Comparison of ENCODE assay signal across 20 cellular contexts in the genomic region with DNA sequence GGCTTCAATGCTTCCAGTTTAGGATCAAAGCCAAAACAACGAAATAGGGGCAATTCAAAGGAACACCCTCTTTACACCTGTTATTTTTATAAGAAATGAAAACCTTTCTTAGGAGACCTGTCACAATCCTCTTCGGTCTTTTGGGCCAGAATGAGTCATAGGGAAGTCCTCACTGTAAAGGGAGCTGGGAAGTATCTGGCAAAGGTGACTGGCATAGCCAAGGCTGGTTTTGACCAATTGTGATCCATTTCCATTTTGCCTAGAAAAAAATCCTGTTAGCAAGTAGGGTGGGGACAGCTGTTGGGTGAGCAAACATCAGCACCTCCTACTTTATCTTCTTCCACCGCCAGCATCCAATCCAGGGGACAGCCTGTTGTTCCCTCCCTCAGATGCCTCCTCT.
DNase-seq lines count a peak whose midpoint lies in the region; ATAC-seq, FAIRE-seq and TF ChIP-seq lines count a peak whose summit lies in the region.
"Had no signal": no experiment of that assay in that cellular context is flagged by ENCODE, and none has a peak within 500 bp of the region (broad histone marks: within the 10 kb centered on the region; RNA-seq: fewer than 3 reads in every experiment).

No MANE protein-coding gene starts in this region.

- BruUV-seq in MCF 10A (replicated peaks; lab: Mats Ljungman, UMichigan) = no TSS peak

- POLR2A ChIA-PET in MCF 10A (lab: Yijun Ruan, JAX) = interaction anchor here (0.8 to 2.2 kb wide), 16 partner anchors 9 to 342 kb away, joined by 3 to 20 read pairs (median 5); no protein-coding TSS in a partner anchor

- CTCF ChIA-PET in MCF 10A (lab: Yijun Ruan, JAX) = interaction anchor here (0.7 to 3.9 kb wide), 4 partner anchors 58 to 492 kb away, joined by 3 to 14 read pairs (median 4); no protein-coding TSS in a partner anchor

- no peaks in the 10 kb centered on the region for H3K27me3 ChIP-seq in WERI-Rb-1 (ENCODE audit: insufficient read depth, low read depth, severe bottlenecking)

- no peak for TF ChIP-seq CTCF in MCF 10A (IDR thresholded peaks at IDR 0.05; ENCODE audit: unreplicated experiment)
- no peak for TF ChIP-seq CTCF in fibroblast of the aortic adventitia (IDR thresholded peaks at IDR 0.05; ENCODE audit: insufficient read depth, low read length)
- TF ChIP-seq CTCF in WERI-Rb-1 (IDR thresholded peaks at IDR 0.05; ENCODE audit: low read depth, low read length) = no peak

- H3K36me3 Mint-ChIP-seq in MCF 10A (ENCODE audit: insufficient read depth, unreplicated experiment) = peaks cover 6% of the 10 kb centered on the region
- H3K36me3 Mint-ChIP-seq: CD14-positive monocyte had no signal

- no peaks in the 10 kb centered on the region for H3K27me3 Mint-ChIP-seq in MCF 10A (ENCODE audit: insufficient read depth, unreplicated experiment)

- no peaks in the 10 kb centered on the region for H3K9me3 Mint-ChIP-seq in MCF 10A (ENCODE audit: unreplicated experiment)

- H3K9me3 ChIP-seq in WERI-Rb-1 (ENCODE audit: severe bottlenecking) = peaks cover 6% of the 10 kb centered on the region

- H3K4me3 Mint-ChIP-seq in MCF 10A (ENCODE audit: unreplicated experiment) = peak overlapping the region; percentile 11
- H3K4me3 Mint-ChIP-seq: CD14-positive monocyte had no signal

- no peaks in the 10 kb centered on the region for H3K36me3 ChIP-seq in WERI-Rb-1

- H3K27ac Mint-ChIP-seq in MCF 10A (ENCODE audit: low read depth, unreplicated experiment) = peak overlapping the region; percentile 68
- H3K27ac Mint-ChIP-seq: CD14-positive monocyte had no signal

- DNase-seq in DMS79 treated with DMSO at 0.1 percent for 48 hours (lab: John Stamatoyannopoulos, UW) = peak; percentile 23
- no peak for DNase-seq in DMS79 (lab: John Stamatoyannopoulos, UW)
- DNase-seq in MCF 10A (ENCODE audit: unreplicated experiment) = peak; percentile 79
- peak; percentile 3 for DNase-seq in fibroblast of the aortic adventitia (ENCODE audit: low read depth)
- peak; percentile 40 for DNase-seq in urothelium cell line (ENCODE audit: low spot score)
- no peak for DNase-seq in WERI-Rb-1
- no peak for DNase-seq in GM19240 (ENCODE audit: insufficient read length, low spot score)
- DNase-seq: 8988T, Caco-2, DND-41, GF-D8, Karpas-422, MV-4-11, NCI-H1436, NCI-H2029 treated with DMSO at 0.1 percent for 48 hours, NCI-H526 treated with DMSO at 0.1 percent for 48 hours had no signal

- H3K4me1 Mint-ChIP-seq in MCF 10A (ENCODE audit: insufficient read depth, unreplicated experiment) = peaks cover 28% of the 10 kb centered on the region
- H3K4me1 Mint-ChIP-seq: CD14-positive monocyte had no signal

- intact Hi-C loops in MCF 10A (cut with micrococcal nuclease) = no loop called here

- no peak overlapping the region for H3K4me3 ChIP-seq in fibroblast of the aortic adventitia (ENCODE audit: low read depth, low read length)
- H3K4me3 ChIP-seq in WERI-Rb-1 (ENCODE audit: low read depth, low read length) = no peak overlapping the region
- H3K4me3 ChIP-seq: SK-N-MC had no signal

- ATAC-seq in HG02642 (IDR thresholded peaks at IDR 0.05; ENCODE audit: poor library complexity, unreplicated experiment) = no peak

- FAIRE-seq in urothelium cell line (lab: Jason Lieb, UNC) = no peak
- FAIRE-seq: H54 had no signal

- H3K27ac ChIP-seq in WERI-Rb-1 = no peak overlapping the region
- H3K27ac ChIP-seq: SK-N-MC had no signal

Comparison
In these comparisons a context has a peak if more than half of its experiments do, and no peak if none do; other contexts are left out.
1. DNase-seq: peak in DMS79 treated with DMSO at 0.1 percent for 48 hours (single experiment), MCF 10A (single experiment), fibroblast of the aortic adventitia (single experiment) and urothelium cell line (single experiment); none in DMS79 (single experiment), WERI-Rb-1 (single experiment) and GM19240 (single experiment).